In genomic region chr18:63505566-63506335, GRCh38 we compare ENCODE assay signal across 9 cellular contexts. TPM values are rescaled to one million over a fixed set of nuclear protein-coding genes. Genes with fewer than 3 reads are reported as not detected.
DNase-seq lines count a peak whose midpoint lies in the region; ATAC-seq, FAIRE-seq and TF ChIP-seq lines count a peak whose summit lies in the region.
"Had no signal": no experiment of that assay in that cellular context is flagged by ENCODE, and none has a peak within 500 bp of the region (broad histone marks: within the 10 kb centered on the region; RNA-seq: fewer than 3 reads in every experiment).

No MANE protein-coding gene starts in this region.

- no peaks in the 10 kb centered on the region for H3K9me3 Mint-ChIP-seq in activated T-cell treated with anti-CD3 and anti-CD28 coated beads, Interleukin-2, amount 50 U/mL, for 72 hours

- no peaks in the 10 kb centered on the region for H3K27me3 ChIP-seq in liver (ENCODE audit: control insufficient read depth in 4 of 4, insufficient read depth in 4 of 4, low read length in 3 of 4)

- no peaks in the 10 kb centered on the region for H3K9me3 ChIP-seq in liver (ENCODE audit: control insufficient read depth in 4 of 4, low read length in 3 of 4)

- WGBS in liver = 32% methylated on average over 2 of the region's 2 CpGs

- peak; percentile 37 for TF ChIP-seq CTCF in liver (IDR thresholded peaks at IDR 0.05; ENCODE audit: low read depth, low read length, missing input control)

- no peaks in the 10 kb centered on the region for H3K36me3 ChIP-seq in liver (ENCODE audit: control insufficient read depth in 4 of 4, insufficient read depth in 3 of 4, low read depth in 1 of 4, low read length in 3 of 4)

- H3K4me3 Mint-ChIP-seq in activated T-cell treated with anti-CD3 and anti-CD28 coated beads, Interleukin-2, amount 50 U/mL, for 72 hours = no peak overlapping the region
- H3K4me3 Mint-ChIP-seq: activated naive CD8-positive, alpha-beta T cell had no signal

- H3K4me1 Mint-ChIP-seq in activated T-cell treated with anti-CD3 and anti-CD28 coated beads, Interleukin-2, amount 50 U/mL, for 72 hours (ENCODE audit: low read depth) = no peaks in the 10 kb centered on the region

- H3K27ac ChIP-seq in liver (ENCODE audit: low read depth in 1 of 2, low read length in 2 of 2) = no peak overlapping the region

- H3K27ac Mint-ChIP-seq in activated T-cell treated with anti-CD3 and anti-CD28 coated beads, Interleukin-2, amount 50 U/mL, for 72 hours = no peak overlapping the region
- H3K27ac Mint-ChIP-seq: activated naive CD8-positive, alpha-beta T cell had no signal

- no peaks in the 10 kb centered on the region for H3K4me1 ChIP-seq in liver (ENCODE audit: control insufficient read depth in 4 of 4, insufficient read depth in 4 of 4, low read length in 3 of 4)

- no peak for FAIRE-seq in GM19239 (lab: Jason Lieb, UNC)

- H3K9ac ChIP-seq in liver (ENCODE audit: low read depth in 1 of 2, low read length in 2 of 2) = no peak overlapping the region

- peak; percentile 58 for ATAC-seq in HG03521 (IDR thresholded peaks at IDR 0.05; ENCODE audit: unreplicated experiment)
- ATAC-seq in activated T-cell treated with anti-CD3 and anti-CD28 coated beads, Interleukin-2, amount 50 U/mL, for 72 hours (replicated peaks in 1 of 2) = peak; percentile 33 to 51
- ATAC-seq in HG02623 (IDR thresholded peaks at IDR 0.05; ENCODE audit: unreplicated experiment) = no peak

- peak; percentile 54 for DNase-seq in activated CD4-positive, alpha-beta T cell treated with anti-CD3 and anti-CD28 coated beads for 48 hours
- DNase-seq in activated CD4-positive, alpha-beta T cell treated with anti-CD3 and anti-CD28 coated beads for 1 hour = no peak
- peak; percentile 16 to 43 for DNase-seq in activated T-cell treated with anti-CD3 and anti-CD28 coated beads, Interleukin-2, amount 50 U/mL, for 72 hours
- DNase-seq in NCI-H146 (lab: John Stamatoyannopoulos, UW) = no peak
- DNase-seq in GM19239 (ENCODE audit: insufficient read length, low spot score) = no peak

- H3K27me3 Mint-ChIP-seq in activated T-cell treated with anti-CD3 and anti-CD28 coated beads, Interleukin-2, amount 50 U/mL, for 72 hours (ENCODE audit: low read depth) = peaks cover 18% of the 10 kb centered on the region

- peak; percentile 64 to 68 for TF ChIP-seq RAD21 in liver (IDR thresholded peaks at IDR 0.05)

- H3K4me3 ChIP-seq in liver (ENCODE audit: low read depth in 1 of 3, low read length in 3 of 3) = no peak overlapping the region

- no peaks in the 10 kb centered on the region for H3K36me3 Mint-ChIP-seq in activated T-cell treated with anti-CD3 and anti-CD28 coated beads, Interleukin-2, amount 50 U/mL, for 72 hours (ENCODE audit: insufficient read depth in 2 of 2)
- H3K36me3 Mint-ChIP-seq: activated naive CD8-positive, alpha-beta T cell had no signal

TF ChIP-seq in liver, 16 proteins besides CTCF, POLR2A, EP300 and RAD21:
- TF ChIP-seq GABPA (IDR thresholded peaks at IDR 0.05 in 1 of 2, conservative IDR thresholded peaks at IDR 0.05 in 1 of 2) = no peak
- no peak for TF ChIP-seq JUND (IDR thresholded peaks at IDR 0.05)
- TF ChIP-seq NR2F2 (IDR thresholded peaks at IDR 0.05) = no peak

RNA-seq across cellular contexts. Expression of gene SERPINB5, which starts 29.0 kb away (rescaled TPM):
- not detected for total RNA-seq in activated T-cell treated with anti-CD3 and anti-CD28 coated beads, Interleukin-2, amount 50 U/mL, for 72 hours
- not detected for total RNA-seq in liver
- polyA plus RNA-seq in liver = under 1 TPM in 1 of 2 donors, not detected in 1; 0.05 TPM

RNA-seq across cellular contexts. Expression of gene SERPINB12, which starts 36.4 kb away (rescaled TPM):
- total RNA-seq in activated T-cell treated with anti-CD3 and anti-CD28 coated beads, Interleukin-2, amount 50 U/mL, for 72 hours = not detected
- not detected for total RNA-seq in liver
- polyA plus RNA-seq in liver = not detected

Comparison
In these comparisons a context has a peak if more than half of its experiments do, and no peak if none do; other contexts are left out.
1. DNase-seq: peak in activated CD4-positive, alpha-beta T cell treated with anti-CD3 and anti-CD28 coated beads for 48 hours (single experiment) and activated T-cell treated with anti-CD3 and anti-CD28 coated beads, Interleukin-2, amount 50 U/mL, for 72 hours (2 of 2); none in activated CD4-positive, alpha-beta T cell treated with anti-CD3 and anti-CD28 coated beads for 1 hour (single experiment), NCI-H146 (single experiment) and GM19239 (single experiment).